ENCODE assay signal across 8 cellular contexts in the genomic region with DNA sequence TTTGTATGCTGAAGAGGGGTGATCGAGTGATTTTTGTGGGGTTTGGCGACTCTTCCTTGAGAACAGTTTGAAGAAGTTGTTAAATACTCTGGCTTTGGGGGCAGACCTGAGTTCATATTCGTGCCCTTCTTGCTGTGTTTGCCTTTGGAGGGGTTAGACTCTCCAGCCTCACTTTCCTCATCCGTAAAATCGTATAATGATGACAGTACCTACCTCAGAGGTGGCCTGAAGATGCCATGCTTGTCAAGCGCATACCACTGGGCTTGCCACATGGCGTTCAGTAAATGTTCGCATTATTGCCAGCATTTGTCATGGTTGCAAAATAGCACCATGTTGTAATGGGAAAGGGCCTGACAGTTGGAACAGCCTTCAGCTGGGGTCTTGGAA. TPM values are rescaled to one million over a fixed set of nuclear protein-coding genes. Genes with fewer than 3 reads are reported as not detected.
DNase-seq lines count a peak whose midpoint lies in the region; ATAC-seq and TF ChIP-seq lines count a peak whose summit lies in the region.

No MANE protein-coding gene starts in this region.

- no peak overlapping the region for H2BK5ac ChIP-seq in mesenchymal stem cell (ENCODE audit: low read depth, low read length, poor library complexity, severe bottlenecking)

- H3K79me1 ChIP-seq in mesenchymal stem cell (replicated peaks; ENCODE audit: low read length, poor library complexity, severe bottlenecking) = no peaks in the 10 kb centered on the region

- H3K27ac ChIP-seq in dorsolateral prefrontal cortex = peak overlapping the region in 36 of 59 donors; percentile 15 to 92 (median 84)
- peak overlapping the region; percentile 79 for H3K27ac ChIP-seq in mesenchymal stem cell (ENCODE audit: low read length, poor library complexity, severe bottlenecking)
- peak overlapping the region; percentile 91 to 99 (median 94) for H3K27ac ChIP-seq in transverse colon

- no peak for TF ChIP-seq POLR2A in transverse colon (IDR thresholded peaks at IDR 0.05)

- ATAC-seq in GM21576 (IDR thresholded peaks at IDR 0.05; ENCODE audit: unreplicated experiment) (no peak), HG03354 (IDR thresholded peaks at IDR 0.05; ENCODE audit: poor library complexity, severe bottlenecking, unreplicated experiment) (no peak)

- TF ChIP-seq CTCF in AG09309 (IDR thresholded peaks at IDR 0.05; ENCODE audit: control insufficient read depth, insufficient read depth, low read depth, low read length, missing control alignments) (no peak), dorsolateral prefrontal cortex (IDR thresholded peaks at IDR 0.05 in 54 of 56, conservative IDR thresholded peaks at IDR 0.05 in 2 of 56; ENCODE audit: low read depth in 1 of 56, partially characterized antibody in 56 of 56) (no peak), transverse colon (IDR thresholded peaks at IDR 0.05) (no peak)

- H3K36me3 ChIP-seq in mesenchymal stem cell (ENCODE audit: control insufficient read depth in 1 of 2, insufficient read depth in 2 of 2, low read depth in 1 of 2, low read length in 2 of 2) (no peaks in the 10 kb centered on the region), transverse colon (no peaks in the 10 kb centered on the region)

- no peak overlapping the region for H2AFZ ChIP-seq in mesenchymal stem cell (ENCODE audit: low read depth, low read length)

- no peak overlapping the region for H3K4ac ChIP-seq in mesenchymal stem cell (ENCODE audit: low read depth in 1 of 2, low read length in 2 of 2)

- in situ Hi-C loops in transverse colon (cut with MboI; ENCODE audit: low pct_ligation_motif_present in 1 of 4, low pct_unique_long_range_greater_than_20kb in 1 of 4, low sequenced_read_pairs in 3 of 4) = loop anchor here (5.0 to 25.0 kb wide), 5 partner anchors 111 to 253 kb away; no protein-coding TSS in a partner anchor

- H2BK120ac ChIP-seq in mesenchymal stem cell (ENCODE audit: low read depth, low read length) = no peak overlapping the region

- H2BK15ac ChIP-seq in mesenchymal stem cell (ENCODE audit: low read depth, poor library complexity, severe bottlenecking) = no peak overlapping the region

- H3K4me3 ChIP-seq in AG09309 (ENCODE audit: control insufficient read depth, low read depth, low read length) (peak overlapping the region; percentile 77), dorsolateral prefrontal cortex (peak overlapping the region; percentile 58 to 98 (median 86)), mesenchymal stem cell (ENCODE audit: insufficient read depth in 1 of 2, low read depth in 1 of 2, low read length in 2 of 2) (peak overlapping the region; percentile 97 to 99), transverse colon (peak overlapping the region; percentile 61 to 99 (median 74))

- no peaks in the 10 kb centered on the region for H3K9me3 ChIP-seq in mesenchymal stem cell (ENCODE audit: control insufficient read depth, low read length)
- no peaks in the 10 kb centered on the region for H3K9me3 ChIP-seq in transverse colon

- H2BK12ac ChIP-seq in mesenchymal stem cell (ENCODE audit: low read length in 2 of 2) = no peak overlapping the region

- H3K9ac ChIP-seq in mesenchymal stem cell (ENCODE audit: low read length) = peak overlapping the region; percentile 97

- no peak overlapping the region for H4K8ac ChIP-seq in mesenchymal stem cell (ENCODE audit: low read length)

- no peak overlapping the region for H2AK5ac ChIP-seq in mesenchymal stem cell (ENCODE audit: low read length, severe bottlenecking)

- peak; percentile 61 for DNase-seq in AG09309 (ENCODE audit: low read depth)
- DNase-seq in HT1080 (ENCODE audit: low read depth) = peak; percentile 34
- peak in 3 of 5 experiments; percentile 21 to 64 (median 22) for DNase-seq in T-helper 2 cell
- no peak for DNase-seq in dorsolateral prefrontal cortex
- peak; percentile 90 for DNase-seq in mesenchymal stem cell
- DNase-seq in transverse colon = peak; percentile 19

- intact Hi-C loops in dorsolateral prefrontal cortex (cut with DNase I) (loop anchor here (5.0 kb wide), 3 partner anchors 63 to 253 kb away; no protein-coding TSS in a partner anchor), transverse colon (cut with DNase I; ENCODE audit: low total_unique reads) (loop anchor here (5.0 kb wide), 1 partner anchor 138 kb away; no protein-coding TSS in a partner anchor)

- peaks cover 9% of the 10 kb centered on the region for H3K4me1 ChIP-seq in mesenchymal stem cell (ENCODE audit: control insufficient read depth, insufficient read depth, low read depth, low read length)
- peaks cover 9 to 52% (median 42%) of the 10 kb centered on the region in 4 donors for H3K4me1 ChIP-seq in transverse colon

- H3K23ac ChIP-seq in mesenchymal stem cell (ENCODE audit: low read length in 2 of 2) = peak overlapping the region in 1 of 2 experiments; percentile 74

- 20% methylated on average over 7 of the region's 8 CpGs for WGBS in mesenchymal stem cell
- 17 to 40% methylated on average over 1 to 8 of the region's 8 CpGs for WGBS in transverse colon (ENCODE audit: low coverage in 1 of 2), 2 donors

- no peak for TF ChIP-seq EP300 in transverse colon (IDR thresholded peaks at IDR 0.05; ENCODE audit: low read depth)

- peak overlapping the region in 1 of 2 experiments; percentile 72 for H3K18ac ChIP-seq in mesenchymal stem cell (ENCODE audit: low read depth in 1 of 2, low read length in 2 of 2)

- H3K27me3 ChIP-seq in dorsolateral prefrontal cortex (no peaks in the 10 kb centered on the region), mesenchymal stem cell (ENCODE audit: control insufficient read depth in 1 of 2, insufficient read depth in 1 of 2, low read length in 2 of 2) (no peaks in the 10 kb centered on the region), transverse colon (peaks cover 10% of the 10 kb centered on the region)

- H4K91ac ChIP-seq in mesenchymal stem cell (ENCODE audit: low read length) = no peak overlapping the region

- H3K14ac ChIP-seq in mesenchymal stem cell (ENCODE audit: low read length in 2 of 2) = peak overlapping the region in 1 of 2 experiments; percentile 23

- peak overlapping the region; percentile 78 for H3K4me2 ChIP-seq in mesenchymal stem cell (ENCODE audit: low read length, poor library complexity, severe bottlenecking)

RNA-seq across cellular contexts. Expression of gene STK17A, which starts 1.3 kb away (rescaled TPM):
- total RNA-seq in HT1080 (2014; rRNA removed; shearing (Covaris generic)) = 64.7 and 69.8 TPM in 2 replicates
- polyA plus RNA-seq in HT1080 (2015; cell fraction: cytosol; rRNA removed) = 94.6 and 110 TPM in 2 replicates
- polyA plus RNA-seq in HT1080 (2015; cell fraction: nucleus; rRNA removed) = 105 and 106 TPM in 2 replicates
- total RNA-seq in dorsolateral prefrontal cortex (10 to 100 TPM in 68 of 120 experiments, 1 to 10 TPM in 52; 6.3 to 23.7 (median 10.4) TPM), transverse colon (10 to 100 TPM in 3 of 4 donors, 1 to 10 TPM in 1; 6.0 to 35.7 (median 26.4) TPM)
- 21.9 TPM for polyA plus RNA-seq in mesenchymal stem cell (2013, experiment 1 of 2)
- polyA plus RNA-seq in mesenchymal stem cell (2013, experiment 2 of 2) = 21.5 TPM

Comparison
In these comparisons a context has a peak if more than half of its experiments do, and no peak if none do; other contexts are left out.
1. DNase-seq: peak in AG09309 (single experiment), HT1080 (single experiment), T-helper 2 cell (3 of 5), mesenchymal stem cell (single experiment) and transverse colon (single experiment); none in dorsolateral prefrontal cortex (0 of 10).
2. Peak in every context shown above with its lines, with median percentiles within 50 percentile points of each other: H3K4me3 ChIP-seq and H3K27ac ChIP-seq.